In genomic region chr3:24220859-24221657, GRCh38 we compare ENCODE assay signal across 8 cellular contexts.
A peak's percentile ranks its signal among the peaks of the same experiment; 100 is the strongest.
DNase-seq lines count a peak whose midpoint lies in the region; ATAC-seq and TF ChIP-seq lines count a peak whose summit lies in the region.
"Had no signal": no experiment of that assay in that cellular context is flagged by ENCODE, and none has a peak within 500 bp of the region (broad histone marks: within the 10 kb centered on the region; RNA-seq: fewer than 3 reads in every experiment).

No MANE protein-coding gene starts in this region.

- H3K9me3 ChIP-seq in lung (ENCODE audit: control insufficient read depth in 2 of 2, insufficient read depth in 1 of 2, low read length in 1 of 2): no peaks in the 10 kb centered on the region
- H3K9me3 ChIP-seq in MM.1S (replicated peaks; ENCODE audit: insufficient read depth, low read length): no peaks in the 10 kb centered on the region; the same call in 1 of the 2 replicates

- H3K27ac ChIP-seq in lung (ENCODE audit: low read depth in 1 of 2, low read length in 1 of 2) (peak overlapping the region in 1 of 2 donors; percentile 33), MM.1S (ENCODE audit: low read length) (no peak overlapping the region)

- no peak overlapping the region for H3K9ac ChIP-seq in MM.1S (ENCODE audit: low read length)

- DNase-seq in HPDE6-E6E7 (ENCODE audit: extremely low spot score): peak; percentile 34
- peak; percentile 91 to 95 for DNase-seq in cardiac fibroblast (ENCODE audit: low read depth in 2 of 2)
- no peak for DNase-seq in lung (ENCODE audit: low spot score)
- DNase-seq in ureter (ENCODE audit: low spot score): peak; percentile 46
- DNase-seq in MM.1S: no peak
- DNase-seq in activated CD4-positive, CD25-positive, alpha-beta regulatory T cell (lab: John Stamatoyannopoulos, UW): no peak
- no peak for DNase-seq in effector CD4-positive, alpha-beta T cell
- DNase-seq: NCI-H2081 had no signal

- no peak overlapping the region for H3K4me2 ChIP-seq in MM.1S (ENCODE audit: low read depth, low read length)

- H4K20me1 ChIP-seq in MM.1S (ENCODE audit: insufficient read depth, low read length): no peaks in the 10 kb centered on the region

- H2AFZ ChIP-seq in MM.1S (ENCODE audit: low read length): no peak overlapping the region

- no peaks in the 10 kb centered on the region for H3F3A ChIP-seq in MM.1S (ENCODE audit: insufficient read depth, low read length)

- no peaks in the 10 kb centered on the region for H3K9me2 ChIP-seq in MM.1S (replicated peaks; ENCODE audit: insufficient read depth, low read length)

- no peak overlapping the region for H3K4me3 ChIP-seq in cardiac fibroblast (replicated peaks in 1 of 2; ENCODE audit: low read depth in 2 of 2, low read length in 2 of 2)
- no peak overlapping the region for H3K4me3 ChIP-seq in lung
- H3K4me3 ChIP-seq in MM.1S (ENCODE audit: low read length): no peak overlapping the region

- no peaks in the 10 kb centered on the region for H3K79me2 ChIP-seq in MM.1S (ENCODE audit: low read length)

- H3K4me1 ChIP-seq in lung (ENCODE audit: control insufficient read depth in 2 of 2, insufficient read depth in 2 of 2, low read length in 2 of 2): peaks cover 0 to 2% of the 10 kb centered on the region in 2 donors
- no peaks in the 10 kb centered on the region for H3K4me1 ChIP-seq in MM.1S (ENCODE audit: low read length)

- WGBS in lung, 2 donors: 56 to 72% methylated on average over 4 of the region's 4 CpGs

- no peaks in the 10 kb centered on the region for H3K36me3 ChIP-seq in lung (ENCODE audit: control insufficient read depth in 2 of 2, insufficient read depth in 2 of 2, low read length in 2 of 2)
- no peaks in the 10 kb centered on the region for H3K36me3 ChIP-seq in MM.1S (replicated peaks; ENCODE audit: insufficient read depth, low read length)

- TF ChIP-seq CTCF in cardiac fibroblast (IDR thresholded peaks at IDR 0.05; ENCODE audit: low read depth, low read length) (no peak), lung (IDR thresholded peaks at IDR 0.05; ENCODE audit: control extremely low read depth, extremely low read depth) (no peak), MM.1S (IDR thresholded peaks at IDR 0.05; ENCODE audit: low read length) (no peak)

- H3K27me3 ChIP-seq in lung (ENCODE audit: control insufficient read depth, insufficient read depth) (no peaks in the 10 kb centered on the region), MM.1S (replicated peaks; ENCODE audit: insufficient read depth, low read length) (no peaks in the 10 kb centered on the region)

- ATAC-seq in lung (ENCODE audit: insufficient read depth, low FRiP score): peak; percentile 59

Comparison
In these comparisons a context has a peak if more than half of its experiments do, and no peak if none do; other contexts are left out.
1. DNase-seq: peak in HPDE6-E6E7 (single experiment), cardiac fibroblast (2 of 2) and ureter (single experiment); none in lung (single experiment), MM.1S (single experiment), activated CD4-positive, CD25-positive, alpha-beta regulatory T cell (0 of 4) and effector CD4-positive, alpha-beta T cell (single experiment).